1 cellular context compared by ENCODE assay signal in the genomic region with DNA sequence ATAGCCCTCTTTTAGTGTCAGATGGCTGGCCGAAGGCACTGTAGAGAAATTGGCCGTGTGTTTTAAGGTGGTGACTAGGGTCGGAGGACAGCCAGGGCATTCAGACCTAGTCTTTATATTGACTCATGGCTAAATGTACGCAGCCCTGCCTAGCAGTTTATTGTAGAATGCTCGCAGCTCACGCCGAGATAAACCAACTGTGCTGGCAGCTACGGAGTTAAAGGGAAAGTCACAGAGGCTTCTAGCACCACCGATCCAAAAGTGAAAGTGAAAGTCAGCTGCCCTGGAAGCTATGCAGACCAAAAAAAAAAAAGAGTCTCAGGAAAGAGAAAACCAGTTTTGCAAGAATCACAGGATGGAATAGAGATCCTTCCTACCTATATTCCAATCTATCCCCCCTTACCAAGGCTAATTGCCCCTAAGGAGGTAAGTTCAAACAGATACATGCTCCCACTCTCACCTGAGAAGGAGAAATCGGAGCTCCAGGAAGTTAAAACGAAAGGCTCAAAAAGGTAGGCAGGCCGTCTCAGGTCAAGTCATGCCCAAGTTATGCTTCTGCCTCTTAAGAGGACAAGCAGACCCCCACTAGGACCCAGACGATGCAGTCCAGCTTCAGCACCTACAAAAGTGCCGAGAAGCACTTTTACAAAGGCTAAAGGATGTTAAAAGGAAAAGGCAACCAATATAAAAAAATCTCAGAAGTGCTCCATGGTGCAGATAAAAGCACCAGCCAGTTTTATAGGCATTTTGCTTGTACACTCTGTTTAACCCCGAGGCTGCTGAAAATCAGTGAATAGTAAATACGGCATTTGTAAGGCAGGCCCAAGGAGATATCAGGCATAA.
TF ChIP-seq lines count a peak whose summit lies in the region.

No MANE protein-coding gene starts in this region.

TF ChIP-seq in endothelial cell of umbilical vein, 7 proteins besides CTCF, POLR2A, EP300 and RAD21:
- TF ChIP-seq, protein P1, sequence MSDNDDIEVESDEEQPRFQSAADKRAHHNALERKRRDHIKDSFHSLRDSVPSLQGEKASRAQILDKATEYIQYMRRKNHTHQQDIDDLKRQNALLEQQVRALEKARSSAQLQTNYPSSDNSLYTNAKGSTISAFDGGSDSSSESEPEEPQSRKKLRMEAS (IDR thresholded peaks at IDR 0.05; ENCODE audit: insufficient read depth, insufficient read length) = no peak
- TF ChIP-seq FOS (IDR thresholded peaks at IDR 0.05; ENCODE audit: borderline replicate concordance, insufficient read depth, low read length) = no peak
- TF ChIP-seq EZH2 (IDR thresholded peaks at IDR 0.05; ENCODE audit: borderline replicate concordance, low read depth, low read length, severe bottlenecking) = no peak
- TF ChIP-seq POLR2AphosphoS5 (IDR thresholded peaks at IDR 0.05; ENCODE audit: insufficient read depth, low read depth, low read length) = no peak
- no peak for TF ChIP-seq GATA2 (IDR thresholded peaks at IDR 0.05; ENCODE audit: insufficient read depth, insufficient read length, low read depth, low read length)
- TF ChIP-seq JUN (IDR thresholded peaks at IDR 0.05; ENCODE audit: borderline replicate concordance, insufficient read depth, insufficient read length, low read depth) = no peak
- no peak for TF ChIP-seq MYC (IDR thresholded peaks at IDR 0.05; ENCODE audit: low read depth, low read length)
